ENCODE assay signal across 14 cellular contexts in genomic region chr9:29514336-29514735, GRCh38.
A peak's percentile ranks its signal among the peaks of the same experiment; 100 is the strongest.
DNase-seq lines count a peak whose midpoint lies in the region; ATAC-seq, FAIRE-seq and TF ChIP-seq lines count a peak whose summit lies in the region.
"Had no signal": no experiment of that assay in that cellular context is flagged by ENCODE, and none has a peak within 500 bp of the region (broad histone marks: within the 10 kb centered on the region; RNA-seq: fewer than 3 reads in every experiment).

No MANE protein-coding gene starts in this region.

- H3K27ac ChIP-seq in pancreas: no peak overlapping the region

- intact Hi-C loops in pancreas (cut with DNase I): no loop called here

- H3K27me3 ChIP-seq in H7 (ENCODE audit: control insufficient read depth, insufficient read depth, low read length) (no peaks in the 10 kb centered on the region), pancreas (no peaks in the 10 kb centered on the region)

- H3K9me3 Mint-ChIP-seq in glutamatergic neuron (ENCODE audit: unreplicated experiment): no peaks in the 10 kb centered on the region
- H3K9me3 Mint-ChIP-seq in natural killer cell treated with Interleukin-12 subunit alpha and Interleukin-12 subunit beta and Interleukin-15 and Interleukin-18, amount 100 ng/mL, for 72 hours: peaks cover 8% of the 10 kb centered on the region
- H3K9me3 Mint-ChIP-seq in T-helper 2 cell treated with Interferon-gamma antibody and Interleukin-4, amounts not matched to agents 5 μg/mL and 100 μg/mL, for 36 hours: peaks cover 20% of the 10 kb centered on the region

- H3K4me1 ChIP-seq in pancreas: no peaks in the 10 kb centered on the region
- H3K4me1 ChIP-seq: Caco-2 had no signal

- FAIRE-seq in pancreas (lab: Jason Lieb, UNC): no peak

- H3K4me3 ChIP-seq in H7 (ENCODE audit: insufficient read depth, low read depth, low read length): no peak overlapping the region
- H3K4me3 ChIP-seq in pancreas: no peak overlapping the region

- no peaks in the 10 kb centered on the region for H3K27me3 Mint-ChIP-seq in glutamatergic neuron (ENCODE audit: unreplicated experiment)
- H3K27me3 Mint-ChIP-seq in natural killer cell treated with Interleukin-12 subunit alpha and Interleukin-12 subunit beta and Interleukin-15 and Interleukin-18, amount 100 ng/mL, for 72 hours: no peaks in the 10 kb centered on the region
- no peaks in the 10 kb centered on the region for H3K27me3 Mint-ChIP-seq in T-helper 2 cell treated with Interferon-gamma antibody and Interleukin-4, amounts not matched to agents 5 μg/mL and 100 μg/mL, for 36 hours (ENCODE audit: low read depth)
- H3K27me3 Mint-ChIP-seq: activated naive CD4-positive, alpha-beta T cell treated with anti-CD3 and anti-CD28 coated beads, Interleukin-2, amount 50 U/mL, for 24 hours had no signal

- 25 to 30% methylated on average over 11 of the region's 11 CpGs for WGBS in pancreas, 2 donors

- H3K27ac Mint-ChIP-seq in glutamatergic neuron (ENCODE audit: unreplicated experiment): peak overlapping the region; percentile 82
- no peak overlapping the region for H3K27ac Mint-ChIP-seq in natural killer cell treated with Interleukin-12 subunit alpha and Interleukin-12 subunit beta and Interleukin-15 and Interleukin-18, amount 100 ng/mL, for 72 hours
- no peak overlapping the region for H3K27ac Mint-ChIP-seq in T-helper 2 cell treated with Interferon-gamma antibody and Interleukin-4, amounts not matched to agents 5 μg/mL and 100 μg/mL, for 36 hours
- H3K27ac Mint-ChIP-seq: activated naive CD4-positive, alpha-beta T cell treated with anti-CD3 and anti-CD28 coated beads, Interleukin-2, amount 50 U/mL, for 24 hours had no signal

- ATAC-seq in pancreas (peak; percentile 50 to 91 (median 72)), GM21619 (IDR thresholded peaks at IDR 0.05; ENCODE audit: unreplicated experiment) (no peak)
- ATAC-seq in natural killer cell treated with Interleukin-12 subunit alpha and Interleukin-12 subunit beta and Interleukin-15 and Interleukin-18, amount 100 ng/mL, for 72 hours: no peak
- ATAC-seq: SK-N-SH treated with all-trans-retinoic acid at 6 μM for 48 hours had no signal

- peak overlapping the region; percentile 62 for H3K4me3 Mint-ChIP-seq in glutamatergic neuron (ENCODE audit: unreplicated experiment)
- H3K4me3 Mint-ChIP-seq in natural killer cell treated with Interleukin-12 subunit alpha and Interleukin-12 subunit beta and Interleukin-15 and Interleukin-18, amount 100 ng/mL, for 72 hours: no peak overlapping the region
- H3K4me3 Mint-ChIP-seq in T-helper 2 cell treated with Interferon-gamma antibody and Interleukin-4, amounts not matched to agents 5 μg/mL and 100 μg/mL, for 36 hours: no peak overlapping the region
- H3K4me3 Mint-ChIP-seq: activated naive CD4-positive, alpha-beta T cell treated with anti-CD3 and anti-CD28 coated beads, Interleukin-2, amount 50 U/mL, for 24 hours had no signal

- TF ChIP-seq CTCF in glutamatergic neuron (IDR thresholded peaks at IDR 0.05; ENCODE audit: partially characterized antibody, unreplicated experiment) (no peak), pancreas (IDR thresholded peaks at IDR 0.05) (no peak)

- DNase-seq in H7 (peak; percentile 7), NCI-H748 treated with DMSO at 0.1 percent for 48 hours (lab: John Stamatoyannopoulos, UW) (peak; percentile 51), glutamatergic neuron (peak; percentile 50), pancreas (peak in 5 of 6 donors; percentile 13 to 60 (median 36)), activated gamma-delta T cell (lab: John Stamatoyannopoulos, UW) (no peak)
- DNase-seq in natural killer cell treated with Interleukin-12 subunit alpha and Interleukin-12 subunit beta and Interleukin-15 and Interleukin-18, amount 100 ng/mL, for 72 hours (ENCODE audit: low spot score): no peak
- DNase-seq in T-helper 2 cell treated with Interferon-gamma antibody and Interleukin-4, amounts not matched to agents 5 μg/mL and 100 μg/mL, for 36 hours (ENCODE audit: low spot score): no peak
- DNase-seq: activated CD4-positive, alpha-beta T cell treated with anti-CD3 and anti-CD28 coated beads, Interleukin-2, amount 50 U/mL, for 48 hours; NCI-H2227 treated with DMSO at 0.1 percent for 48 hours; stimulated activated CD4-positive, alpha-beta T cell treated with anti-CD3 and anti-CD28 coated beads, Interleukin-2, amount 100 ng/mL, for 24 hours had no signal

- peaks cover 15% of the 10 kb centered on the region for H3K4me1 Mint-ChIP-seq in glutamatergic neuron (ENCODE audit: low read depth, unreplicated experiment)
- no peaks in the 10 kb centered on the region for H3K4me1 Mint-ChIP-seq in natural killer cell treated with Interleukin-12 subunit alpha and Interleukin-12 subunit beta and Interleukin-15 and Interleukin-18, amount 100 ng/mL, for 72 hours (ENCODE audit: low read depth in 2 of 2)
- H3K4me1 Mint-ChIP-seq in T-helper 2 cell treated with Interferon-gamma antibody and Interleukin-4, amounts not matched to agents 5 μg/mL and 100 μg/mL, for 36 hours (ENCODE audit: low read depth): no peaks in the 10 kb centered on the region
- H3K4me1 Mint-ChIP-seq: activated naive CD4-positive, alpha-beta T cell treated with anti-CD3 and anti-CD28 coated beads, Interleukin-2, amount 50 U/mL, for 24 hours had no signal

- no peaks in the 10 kb centered on the region for H3K9me3 ChIP-seq in pancreas
- H3K9me3 ChIP-seq: Caco-2 had no signal

- H3K36me3 ChIP-seq in H7 (replicated peaks; ENCODE audit: control insufficient read depth, insufficient read depth, low read length) (no peaks in the 10 kb centered on the region), pancreas (no peaks in the 10 kb centered on the region)

- H3K36me3 Mint-ChIP-seq in glutamatergic neuron (ENCODE audit: unreplicated experiment): peaks cover 6% of the 10 kb centered on the region
- no peaks in the 10 kb centered on the region for H3K36me3 Mint-ChIP-seq in natural killer cell treated with Interleukin-12 subunit alpha and Interleukin-12 subunit beta and Interleukin-15 and Interleukin-18, amount 100 ng/mL, for 72 hours
- no peaks in the 10 kb centered on the region for H3K36me3 Mint-ChIP-seq in T-helper 2 cell treated with Interferon-gamma antibody and Interleukin-4, amounts not matched to agents 5 μg/mL and 100 μg/mL, for 36 hours (ENCODE audit: low read depth)
- H3K36me3 Mint-ChIP-seq: activated naive CD4-positive, alpha-beta T cell treated with anti-CD3 and anti-CD28 coated beads, Interleukin-2, amount 50 U/mL, for 24 hours had no signal

Comparison
In these comparisons a context has a peak if more than half of its experiments do, and no peak if none do; other contexts are left out.
1. DNase-seq: peak in H7 (single experiment), NCI-H748 treated with DMSO at 0.1 percent for 48 hours (single experiment), glutamatergic neuron (single experiment) and pancreas (5 of 6); none in natural killer cell treated with Interleukin-12 subunit alpha and Interleukin-12 subunit beta and Interleukin-15 and Interleukin-18, amount 100 ng/mL, for 72 hours (single experiment), T-helper 2 cell treated with Interferon-gamma antibody and Interleukin-4, amounts not matched to agents 5 μg/mL and 100 μg/mL, for 36 hours (single experiment) and activated gamma-delta T cell (single experiment).
2. ATAC-seq: peak in pancreas (4 of 4); none in GM21619 (single experiment) and natural killer cell treated with Interleukin-12 subunit alpha and Interleukin-12 subunit beta and Interleukin-15 and Interleukin-18, amount 100 ng/mL, for 72 hours (0 of 2).